Comparison of ENCODE assay signal across 1 cellular context in the genomic region with DNA sequence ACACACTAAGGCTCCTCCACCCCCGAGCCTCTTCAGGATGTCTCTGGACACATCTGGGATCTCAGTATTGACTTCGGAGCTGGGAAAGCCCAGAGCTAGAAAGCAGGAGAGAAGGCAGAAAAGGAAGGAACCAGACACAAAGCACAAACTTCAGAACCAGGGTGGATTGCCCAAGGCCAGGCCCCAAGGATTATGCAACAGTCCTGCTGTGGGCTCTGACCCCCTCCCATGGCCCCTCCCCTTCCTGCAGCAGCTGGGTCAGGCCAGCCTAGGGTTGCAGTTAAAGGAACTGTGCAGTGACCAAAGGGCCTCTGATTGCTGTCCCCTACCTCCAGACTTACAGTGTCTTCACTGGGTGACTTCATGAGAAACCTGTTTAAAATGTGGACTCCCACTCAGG.
A peak's percentile ranks its signal among the peaks of the same experiment; 100 is the strongest.
TF ChIP-seq lines count a peak whose summit lies in the region.

No MANE protein-coding gene starts in this region.

TF ChIP-seq in HepG2, 621 proteins besides CTCF, POLR2A, EP300 and RAD21 (continued from another document and continues in another):
- TF ChIP-seq, protein P1, sequence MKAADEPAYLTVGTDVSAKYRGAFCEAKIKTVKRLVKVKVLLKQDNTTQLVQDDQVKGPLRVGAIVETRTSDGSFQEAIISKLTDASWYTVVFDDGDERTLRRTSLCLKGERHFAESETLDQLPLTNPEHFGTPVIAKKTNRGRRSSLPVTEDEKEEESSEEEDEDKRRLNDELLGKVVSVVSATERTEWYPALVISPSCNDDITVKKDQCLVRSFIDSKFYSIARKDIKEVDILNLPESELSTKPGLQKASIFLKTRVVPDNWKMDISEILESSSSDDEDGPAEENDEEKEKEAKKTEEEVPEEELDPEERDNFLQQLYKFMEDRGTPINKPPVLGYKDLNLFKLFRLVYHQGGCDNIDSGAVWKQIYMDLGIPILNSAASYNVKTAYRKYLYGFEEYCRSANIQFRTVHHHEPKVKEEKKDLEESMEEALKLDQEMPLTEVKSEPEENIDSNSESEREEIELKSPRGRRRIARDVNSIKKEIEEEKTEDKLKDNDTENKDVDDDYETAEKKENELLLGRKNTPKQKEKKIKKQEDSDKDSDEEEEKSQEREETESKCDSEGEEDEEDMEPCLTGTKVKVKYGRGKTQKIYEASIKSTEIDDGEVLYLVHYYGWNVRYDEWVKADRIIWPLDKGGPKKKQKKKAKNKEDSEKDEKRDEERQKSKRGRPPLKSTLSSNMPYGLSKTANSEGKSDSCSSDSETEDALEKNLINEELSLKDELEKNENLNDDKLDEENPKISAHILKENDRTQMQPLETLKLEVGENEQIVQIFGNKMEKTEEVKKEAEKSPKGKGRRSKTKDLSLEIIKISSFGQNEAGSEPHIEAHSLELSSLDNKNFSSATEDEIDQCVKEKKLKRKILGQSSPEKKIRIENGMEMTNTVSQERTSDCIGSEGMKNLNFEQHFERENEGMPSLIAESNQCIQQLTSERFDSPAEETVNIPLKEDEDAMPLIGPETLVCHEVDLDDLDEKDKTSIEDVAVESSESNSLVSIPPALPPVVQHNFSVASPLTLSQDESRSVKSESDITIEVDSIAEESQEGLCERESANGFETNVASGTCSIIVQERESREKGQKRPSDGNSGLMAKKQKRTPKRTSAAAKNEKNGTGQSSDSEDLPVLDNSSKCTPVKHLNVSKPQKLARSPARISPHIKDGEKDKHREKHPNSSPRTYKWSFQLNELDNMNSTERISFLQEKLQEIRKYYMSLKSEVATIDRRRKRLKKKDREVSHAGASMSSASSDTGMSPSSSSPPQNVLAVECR (CRISPR knock-in tag; IDR thresholded peaks at IDR 0.05; ENCODE audit: borderline replicate concordance) = no peak; the same call in 1 of the 2 replicates
- TF ChIP-seq ISL2 (CRISPR knock-in tag; IDR thresholded peaks at IDR 0.05) (no peak), SAFB2 (CRISPR knock-in tag; IDR thresholded peaks at IDR 0.05; ENCODE audit: borderline replicate concordance, low read depth) (no peak), ZNF3 (CRISPR knock-in tag; IDR thresholded peaks at IDR 0.05) (no peak), PRMT3 (CRISPR knock-in tag; IDR thresholded peaks at IDR 0.05; ENCODE audit: borderline replicate concordance, low read depth) (no peak), ZNF543 (CRISPR knock-in tag; IDR thresholded peaks at IDR 0.05) (0 out of 2 replicates have a peak, but pooled peaks have one; percentile 28), NONO (IDR thresholded peaks at IDR 0.05) (no peak), NONO (CRISPR knock-in tag; conservative IDR thresholded peaks at IDR 0.05) (no peak), ZBTB21 (CRISPR knock-in tag; IDR thresholded peaks at IDR 0.05) (no peak), ZNF558 (CRISPR knock-in tag; IDR thresholded peaks at IDR 0.05; ENCODE audit: borderline replicate concordance) (no peak), ZFP41 (CRISPR knock-in tag; IDR thresholded peaks at IDR 0.05; ENCODE audit: borderline replicate concordance) (no peak), ZNF430 (CRISPR knock-in tag; IDR thresholded peaks at IDR 0.05) (no peak), TAF15 (IDR thresholded peaks at IDR 0.05; ENCODE audit: low read depth, low read length, poor library complexity, severe bottlenecking) (no peak), SMAD1 (CRISPR knock-in tag; IDR thresholded peaks at IDR 0.05; ENCODE audit: borderline replicate concordance, low read depth) (0 out of 2 replicates have a peak, but pooled peaks have one; percentile 55), NFE2 (CRISPR knock-in tag; IDR thresholded peaks at IDR 0.05) (no peak), ZFYVE20 (CRISPR knock-in tag; IDR thresholded peaks at IDR 0.05; ENCODE audit: borderline replicate concordance, low read depth) (no peak), PLRG1 (conservative IDR thresholded peaks at IDR 0.05) (no peak), ZBTB38 (CRISPR knock-in tag; IDR thresholded peaks at IDR 0.05) (no peak), ZNF747 (CRISPR knock-in tag; IDR thresholded peaks at IDR 0.05; ENCODE audit: borderline replicate concordance) (no peak), HOXA3 (CRISPR knock-in tag; IDR thresholded peaks at IDR 0.05) (peak; percentile 58; the same call in 1 of the 2 replicates), SMYD3 (CRISPR knock-in tag; IDR thresholded peaks at IDR 0.05) (peak; percentile 84; the same call in 1 of the 2 replicates), GZF1 (CRISPR knock-in tag; IDR thresholded peaks at IDR 0.05) (no peak), FOXP1 (IDR thresholded peaks at IDR 0.05) (no peak), FOXP1 (CRISPR knock-in tag; IDR thresholded peaks at IDR 0.05) (no peak), PAWR (CRISPR knock-in tag; IDR thresholded peaks at IDR 0.05; ENCODE audit: borderline replicate concordance) (no peak), SCMH1 (CRISPR knock-in tag; IDR thresholded peaks at IDR 0.05; ENCODE audit: borderline replicate concordance) (no peak), ZMYM3 (CRISPR knock-in tag; IDR thresholded peaks at IDR 0.05) (peak; percentile 36; the same call in 1 of the 2 replicates), RARA (CRISPR knock-in tag; IDR thresholded peaks at IDR 0.05) (peak; percentile 69), DPF2 (CRISPR knock-in tag; IDR thresholded peaks at IDR 0.05; ENCODE audit: borderline replicate concordance, low read depth) (peak; percentile 31; the same call in 1 of the 2 replicates), ZNF577 (CRISPR knock-in tag; IDR thresholded peaks at IDR 0.05; ENCODE audit: borderline replicate concordance, low read depth) (no peak), ZNF552 (CRISPR knock-in tag; IDR thresholded peaks at IDR 0.05; ENCODE audit: borderline replicate concordance) (no peak), ATF7 (IDR thresholded peaks at IDR 0.05) (no peak), ATF7 (CRISPR knock-in tag; IDR thresholded peaks at IDR 0.05) (no peak), CENPT (CRISPR knock-in tag; IDR thresholded peaks at IDR 0.05; ENCODE audit: low read depth) (no peak), ESRRA (CRISPR knock-in tag; IDR thresholded peaks at IDR 0.05; ENCODE audit: low read depth) (no peak), ATRX (CRISPR knock-in tag; IDR thresholded peaks at IDR 0.05; ENCODE audit: borderline replicate concordance) (no peak), ZNF546 (CRISPR knock-in tag; conservative IDR thresholded peaks at IDR 0.05) (no peak), KLF12 (CRISPR knock-in tag; IDR thresholded peaks at IDR 0.05; ENCODE audit: borderline replicate concordance) (no peak)
- TF ChIP-seq, protein P2, sequence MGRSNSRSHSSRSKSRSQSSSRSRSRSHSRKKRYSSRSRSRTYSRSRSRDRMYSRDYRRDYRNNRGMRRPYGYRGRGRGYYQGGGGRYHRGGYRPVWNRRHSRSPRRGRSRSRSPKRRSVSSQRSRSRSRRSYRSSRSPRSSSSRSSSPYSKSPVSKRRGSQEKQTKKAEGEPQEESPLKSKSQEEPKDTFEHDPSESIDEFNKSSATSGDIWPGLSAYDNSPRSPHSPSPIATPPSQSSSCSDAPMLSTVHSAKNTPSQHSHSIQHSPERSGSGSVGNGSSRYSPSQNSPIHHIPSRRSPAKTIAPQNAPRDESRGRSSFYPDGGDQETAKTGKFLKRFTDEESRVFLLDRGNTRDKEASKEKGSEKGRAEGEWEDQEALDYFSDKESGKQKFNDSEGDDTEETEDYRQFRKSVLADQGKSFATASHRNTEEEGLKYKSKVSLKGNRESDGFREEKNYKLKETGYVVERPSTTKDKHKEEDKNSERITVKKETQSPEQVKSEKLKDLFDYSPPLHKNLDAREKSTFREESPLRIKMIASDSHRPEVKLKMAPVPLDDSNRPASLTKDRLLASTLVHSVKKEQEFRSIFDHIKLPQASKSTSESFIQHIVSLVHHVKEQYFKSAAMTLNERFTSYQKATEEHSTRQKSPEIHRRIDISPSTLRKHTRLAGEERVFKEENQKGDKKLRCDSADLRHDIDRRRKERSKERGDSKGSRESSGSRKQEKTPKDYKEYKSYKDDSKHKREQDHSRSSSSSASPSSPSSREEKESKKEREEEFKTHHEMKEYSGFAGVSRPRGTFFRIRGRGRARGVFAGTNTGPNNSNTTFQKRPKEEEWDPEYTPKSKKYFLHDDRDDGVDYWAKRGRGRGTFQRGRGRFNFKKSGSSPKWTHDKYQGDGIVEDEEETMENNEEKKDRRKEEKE (IDR thresholded peaks at IDR 0.05) = no peak
- TF ChIP-seq, protein P3, sequence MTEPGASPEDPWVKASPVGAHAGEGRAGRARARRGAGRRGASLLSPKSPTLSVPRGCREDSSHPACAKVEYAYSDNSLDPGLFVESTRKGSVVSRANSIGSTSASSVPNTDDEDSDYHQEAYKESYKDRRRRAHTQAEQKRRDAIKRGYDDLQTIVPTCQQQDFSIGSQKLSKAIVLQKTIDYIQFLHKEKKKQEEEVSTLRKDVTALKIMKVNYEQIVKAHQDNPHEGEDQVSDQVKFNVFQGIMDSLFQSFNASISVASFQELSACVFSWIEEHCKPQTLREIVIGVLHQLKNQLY (CRISPR knock-in tag; IDR thresholded peaks at IDR 0.05) = 0 out of 2 replicates have a peak, but pooled peaks have one; percentile 20
- TF ChIP-seq, protein P4, sequence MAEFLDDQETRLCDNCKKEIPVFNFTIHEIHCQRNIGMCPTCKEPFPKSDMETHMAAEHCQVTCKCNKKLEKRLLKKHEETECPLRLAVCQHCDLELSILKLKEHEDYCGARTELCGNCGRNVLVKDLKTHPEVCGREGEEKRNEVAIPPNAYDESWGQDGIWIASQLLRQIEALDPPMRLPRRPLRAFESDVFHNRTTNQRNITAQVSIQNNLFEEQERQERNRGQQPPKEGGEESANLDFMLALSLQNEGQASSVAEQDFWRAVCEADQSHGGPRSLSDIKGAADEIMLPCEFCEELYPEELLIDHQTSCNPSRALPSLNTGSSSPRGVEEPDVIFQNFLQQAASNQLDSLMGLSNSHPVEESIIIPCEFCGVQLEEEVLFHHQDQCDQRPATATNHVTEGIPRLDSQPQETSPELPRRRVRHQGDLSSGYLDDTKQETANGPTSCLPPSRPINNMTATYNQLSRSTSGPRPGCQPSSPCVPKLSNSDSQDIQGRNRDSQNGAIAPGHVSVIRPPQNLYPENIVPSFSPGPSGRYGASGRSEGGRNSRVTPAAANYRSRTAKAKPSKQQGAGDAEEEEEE (CRISPR knock-in tag; IDR thresholded peaks at IDR 0.05; ENCODE audit: borderline replicate concordance) = no peak
- TF ChIP-seq, protein P5, sequence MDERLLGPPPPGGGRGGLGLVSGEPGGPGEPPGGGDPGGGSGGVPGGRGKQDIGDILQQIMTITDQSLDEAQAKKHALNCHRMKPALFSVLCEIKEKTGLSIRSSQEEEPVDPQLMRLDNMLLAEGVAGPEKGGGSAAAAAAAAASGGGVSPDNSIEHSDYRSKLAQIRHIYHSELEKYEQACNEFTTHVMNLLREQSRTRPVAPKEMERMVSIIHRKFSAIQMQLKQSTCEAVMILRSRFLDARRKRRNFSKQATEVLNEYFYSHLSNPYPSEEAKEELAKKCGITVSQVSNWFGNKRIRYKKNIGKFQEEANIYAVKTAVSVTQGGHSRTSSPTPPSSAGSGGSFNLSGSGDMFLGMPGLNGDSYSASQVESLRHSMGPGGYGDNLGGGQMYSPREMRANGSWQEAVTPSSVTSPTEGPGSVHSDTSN (CRISPR knock-in tag; IDR thresholded peaks at IDR 0.05) = no peak
- TF ChIP-seq, protein P6, sequence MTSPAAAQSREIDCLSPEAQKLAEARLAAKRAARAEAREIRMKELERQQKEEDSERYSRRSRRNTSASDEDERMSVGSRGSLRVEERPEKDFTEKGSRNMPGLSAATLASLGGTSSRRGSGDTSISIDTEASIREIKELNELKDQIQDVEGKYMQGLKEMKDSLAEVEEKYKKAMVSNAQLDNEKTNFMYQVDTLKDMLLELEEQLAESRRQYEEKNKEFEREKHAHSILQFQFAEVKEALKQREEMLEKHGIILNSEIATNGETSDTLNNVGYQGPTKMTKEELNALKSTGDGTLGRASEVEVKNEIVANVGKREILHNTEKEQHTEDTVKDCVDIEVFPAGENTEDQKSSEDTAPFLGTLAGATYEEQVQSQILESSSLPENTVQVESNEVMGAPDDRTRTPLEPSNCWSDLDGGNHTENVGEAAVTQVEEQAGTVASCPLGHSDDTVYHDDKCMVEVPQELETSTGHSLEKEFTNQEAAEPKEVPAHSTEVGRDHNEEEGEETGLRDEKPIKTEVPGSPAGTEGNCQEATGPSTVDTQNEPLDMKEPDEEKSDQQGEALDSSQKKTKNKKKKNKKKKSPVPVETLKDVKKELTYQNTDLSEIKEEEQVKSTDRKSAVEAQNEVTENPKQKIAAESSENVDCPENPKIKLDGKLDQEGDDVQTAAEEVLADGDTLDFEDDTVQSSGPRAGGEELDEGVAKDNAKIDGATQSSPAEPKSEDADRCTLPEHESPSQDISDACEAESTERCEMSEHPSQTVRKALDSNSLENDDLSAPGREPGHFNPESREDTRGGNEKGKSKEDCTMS (CRISPR knock-in tag; conservative IDR thresholded peaks at IDR 0.05) = no peak
- TF ChIP-seq, protein P7, sequence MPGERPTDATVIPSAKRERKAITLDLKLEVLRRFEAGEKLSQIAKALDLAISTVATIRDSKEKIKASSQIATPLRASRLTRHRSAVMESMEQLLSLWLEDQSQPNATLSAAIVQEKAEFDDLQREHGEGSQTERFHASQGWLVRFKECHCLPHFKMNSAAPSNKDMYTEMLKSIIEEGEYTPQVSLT (CRISPR knock-in tag; IDR thresholded peaks at IDR 0.05; ENCODE audit: borderline replicate concordance, low read depth) = no peak
- TF ChIP-seq, protein P8, sequence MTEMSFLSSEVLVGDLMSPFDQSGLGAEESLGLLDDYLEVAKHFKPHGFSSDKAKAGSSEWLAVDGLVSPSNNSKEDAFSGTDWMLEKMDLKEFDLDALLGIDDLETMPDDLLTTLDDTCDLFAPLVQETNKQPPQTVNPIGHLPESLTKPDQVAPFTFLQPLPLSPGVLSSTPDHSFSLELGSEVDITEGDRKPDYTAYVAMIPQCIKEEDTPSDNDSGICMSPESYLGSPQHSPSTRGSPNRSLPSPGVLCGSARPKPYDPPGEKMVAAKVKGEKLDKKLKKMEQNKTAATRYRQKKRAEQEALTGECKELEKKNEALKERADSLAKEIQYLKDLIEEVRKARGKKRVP (CRISPR knock-in tag; IDR thresholded peaks at IDR 0.05) = peak in 1 of 2 experiments; percentile 37; a peak in 1 of 4 replicates
- TF ChIP-seq, protein P9, sequence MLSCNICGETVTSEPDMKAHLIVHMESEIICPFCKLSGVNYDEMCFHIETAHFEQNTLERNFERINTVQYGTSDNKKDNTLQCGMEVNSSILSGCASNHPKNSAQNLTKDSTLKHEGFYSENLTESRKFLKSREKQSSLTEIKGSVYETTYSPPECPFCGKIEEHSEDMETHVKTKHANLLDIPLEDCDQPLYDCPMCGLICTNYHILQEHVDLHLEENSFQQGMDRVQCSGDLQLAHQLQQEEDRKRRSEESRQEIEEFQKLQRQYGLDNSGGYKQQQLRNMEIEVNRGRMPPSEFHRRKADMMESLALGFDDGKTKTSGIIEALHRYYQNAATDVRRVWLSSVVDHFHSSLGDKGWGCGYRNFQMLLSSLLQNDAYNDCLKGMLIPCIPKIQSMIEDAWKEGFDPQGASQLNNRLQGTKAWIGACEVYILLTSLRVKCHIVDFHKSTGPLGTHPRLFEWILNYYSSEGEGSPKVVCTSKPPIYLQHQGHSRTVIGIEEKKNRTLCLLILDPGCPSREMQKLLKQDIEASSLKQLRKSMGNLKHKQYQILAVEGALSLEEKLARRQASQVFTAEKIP (CRISPR knock-in tag; IDR thresholded peaks at IDR 0.05; ENCODE audit: borderline replicate concordance) = no peak
- TF ChIP-seq, protein P10, sequence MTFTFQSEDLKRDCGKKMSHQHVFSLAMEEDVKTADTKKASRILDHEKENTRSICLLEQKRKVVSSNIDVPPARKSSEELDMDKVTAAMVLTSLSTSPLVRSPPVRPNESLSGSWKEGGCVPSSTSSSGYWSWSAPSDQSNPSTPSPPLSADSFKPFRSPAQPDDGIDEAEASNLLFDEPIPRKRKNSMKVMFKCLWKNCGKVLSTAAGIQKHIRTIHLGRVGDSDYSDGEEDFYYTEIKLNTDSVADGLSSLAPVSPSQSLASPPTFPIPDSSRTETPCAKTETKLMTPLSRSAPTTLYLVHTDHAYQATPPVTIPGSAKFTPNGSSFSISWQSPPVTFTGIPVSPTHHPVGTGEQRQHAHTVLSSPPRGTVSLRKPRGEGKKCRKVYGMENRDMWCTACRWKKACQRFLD (CRISPR knock-in tag; IDR thresholded peaks at IDR 0.05; ENCODE audit: borderline replicate concordance) = no peak
